ENCODE assay signal across 8 cellular contexts in genomic region chr7:7969306-7970112, GRCh38. TPM values are rescaled to one million over a fixed set of nuclear protein-coding genes. Genes with fewer than 3 reads are reported as not detected.
A peak's percentile ranks its signal among the peaks of the same experiment; 100 is the strongest.
DNase-seq lines count a peak whose midpoint lies in the region; ATAC-seq and TF ChIP-seq lines count a peak whose summit lies in the region.

No MANE protein-coding gene starts in this region.

- peak overlapping the region; percentile 66 to 71 for H3K27ac Mint-ChIP-seq in T-cell

- no peaks in the 10 kb centered on the region for H3K9me3 Mint-ChIP-seq in T-cell

- no peaks in the 10 kb centered on the region for H3K27me3 ChIP-seq in KMS-11 (ENCODE audit: insufficient read depth, low read depth)
- no peaks in the 10 kb centered on the region for H3K27me3 ChIP-seq in iPS-15b (ENCODE audit: control insufficient read depth, insufficient read depth, low read length)

- peaks cover 29 to 37% (median 33%) of the 10 kb centered on the region in 3 donors for H3K4me1 Mint-ChIP-seq in T-cell

- DNase-seq in AG08395 (ENCODE audit: low spot score) (peak; percentile 22), T-cell (peak; percentile 8 to 56 (median 36)), astrocyte of the spinal cord (ENCODE audit: low read depth, low spot score) (peak; percentile 46), skeletal muscle cell (ENCODE audit: low read depth) (no peak)

- H3K27me3 Mint-ChIP-seq in T-cell = no peaks in the 10 kb centered on the region

- H4K20me1 ChIP-seq in KMS-11 (ENCODE audit: insufficient read depth) = no peaks in the 10 kb centered on the region

- POLR2A ChIA-PET in T-cell (lab: Charles Lee) = interaction anchor here in 1 of 2 donors (0.7 to 1.4 kb wide), 8 partner anchors 9 to 202 kb away, joined by 3 to 7 read pairs (median 4); no protein-coding TSS in a partner anchor

- peaks cover 49% of the 10 kb centered on the region for H3K79me2 ChIP-seq in KMS-11 (ENCODE audit: insufficient read depth, low read depth)

- H3K27ac ChIP-seq in KMS-11 = peak overlapping the region; percentile 85

- peaks cover 58% of the 10 kb centered on the region for H3K4me1 ChIP-seq in KMS-11 (ENCODE audit: low read depth, poor library complexity, severe bottlenecking)
- H3K4me1 ChIP-seq in iPS-15b (ENCODE audit: control insufficient read depth, insufficient read depth, low read length) = peaks cover 13% of the 10 kb centered on the region

- in situ Hi-C loops in astrocyte of the spinal cord (cut with HindIII; ENCODE audit: low sequenced_read_pairs) = no loop called here

- peak overlapping the region; percentile 66; the same call in 1 of the 2 replicates for H3K4me2 ChIP-seq in KMS-11

- TF ChIP-seq CTCF in KMS-11 (conservative IDR thresholded peaks at IDR 0.05; ENCODE audit: low read depth, low read length) (no peak), astrocyte of the spinal cord (IDR thresholded peaks at IDR 0.05; ENCODE audit: low read depth, low read length) (peak; percentile 8)

- H3K36me3 Mint-ChIP-seq in T-cell = no peaks in the 10 kb centered on the region

- ATAC-seq in GM18520 (IDR thresholded peaks at IDR 0.05; ENCODE audit: unreplicated experiment) (peak; percentile 0), T-cell (replicated peaks in 1 of 4) (peak; percentile 5 to 20 (median 13)), GM18873 (IDR thresholded peaks at IDR 0.05; ENCODE audit: low FRiP score, unreplicated experiment) (no peak)

- no peak overlapping the region for H3K4me3 ChIP-seq in KMS-11 (IDR thresholded peaks at IDR 0.05; ENCODE audit: insufficient read depth, low read depth, low read length)
- peak overlapping the region; percentile 70 for H3K4me3 ChIP-seq in astrocyte of the spinal cord (ENCODE audit: low read depth, low read length)
- peak overlapping the region; percentile 95 for H3K4me3 ChIP-seq in iPS-15b (ENCODE audit: low read depth, low read length)
- H3K4me3 ChIP-seq in skeletal muscle cell (ENCODE audit: low read depth, low read length) = peak overlapping the region; percentile 86

- CTCF ChIA-PET in T-cell (lab: Charles Lee) = interaction anchor here (0.6 to 2.8 kb wide), 8 partner anchors 10 to 221 kb away, joined by 3 to 13 read pairs (median 4); no protein-coding TSS in a partner anchor

- H3K36me3 ChIP-seq in KMS-11 (ENCODE audit: insufficient read depth) = no peaks in the 10 kb centered on the region
- H3K36me3 ChIP-seq in iPS-15b (ENCODE audit: control insufficient read depth, insufficient read depth, low read length) = no peaks in the 10 kb centered on the region

- peak overlapping the region in 2 of 3 donors; percentile 89 to 92 for H3K4me3 Mint-ChIP-seq in T-cell

- peak overlapping the region; percentile 44; the same call in 1 of the 2 replicates for H2AFZ ChIP-seq in KMS-11 (ENCODE audit: low read depth)

- H3K9me3 ChIP-seq in iPS-15b (ENCODE audit: control insufficient read depth, insufficient read depth, low read length) = no peaks in the 10 kb centered on the region

- H3K9ac ChIP-seq in KMS-11 = peak overlapping the region; percentile 78
- H3K9ac ChIP-seq in iPS-15b (ENCODE audit: low read depth, low read length) = peak overlapping the region; percentile 89

RNA-seq across cellular contexts. Expression of gene GLCCI1, which starts 0.9 kb away (rescaled TPM):
- total RNA-seq in T-cell = 10 to 100 TPM; 30.6 to 51.5 (median 38.0) TPM
